Comparison of ENCODE assay signal across 1 cellular context in the genomic region with DNA sequence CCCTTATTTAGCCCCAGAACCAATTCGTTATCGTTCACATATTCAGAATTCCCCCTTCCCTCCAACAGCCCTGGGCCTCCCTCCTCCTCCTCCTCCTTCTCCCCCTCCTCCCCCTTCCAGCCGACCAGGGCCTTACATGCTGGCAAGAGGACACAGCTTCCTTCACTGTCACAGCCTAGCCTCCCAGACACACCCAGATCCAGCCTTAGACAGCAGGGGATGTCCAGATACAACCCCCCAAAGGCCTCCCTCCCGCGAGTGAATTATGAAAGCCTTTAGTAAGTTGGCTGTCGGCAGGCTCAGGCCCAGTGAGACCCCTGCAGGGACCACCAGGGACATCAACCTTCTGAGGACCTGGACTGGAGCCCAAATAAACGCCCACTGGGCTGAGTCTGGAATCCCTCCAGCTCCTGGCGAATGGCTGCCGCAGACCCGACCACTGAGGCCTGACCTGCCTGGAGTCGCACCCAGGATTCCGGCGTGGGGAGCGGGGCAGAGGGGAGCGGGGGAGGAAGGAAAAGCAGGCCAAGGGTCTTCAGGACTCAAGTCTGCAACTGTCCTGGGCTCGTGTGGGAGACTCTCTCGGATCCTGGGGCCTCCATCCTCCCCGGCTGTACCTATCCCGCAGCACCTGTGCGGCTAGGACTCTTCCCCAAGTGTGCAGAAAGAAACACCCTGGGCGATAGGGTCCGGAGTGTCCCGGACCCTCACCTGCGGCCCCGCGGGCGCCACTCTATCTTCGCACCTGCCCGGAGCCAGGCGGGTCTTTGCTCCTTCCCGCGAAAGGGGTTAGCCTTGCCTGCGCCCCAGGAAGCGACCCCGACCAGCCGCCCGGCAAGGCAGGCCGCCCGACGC.
TF ChIP-seq lines count a peak whose summit lies in the region.

No MANE protein-coding gene starts in this region.

TF ChIP-seq in GM23338, 12 proteins besides CTCF, POLR2A, EP300 and RAD21 (continued from another document):
- TF ChIP-seq, protein P1, sequence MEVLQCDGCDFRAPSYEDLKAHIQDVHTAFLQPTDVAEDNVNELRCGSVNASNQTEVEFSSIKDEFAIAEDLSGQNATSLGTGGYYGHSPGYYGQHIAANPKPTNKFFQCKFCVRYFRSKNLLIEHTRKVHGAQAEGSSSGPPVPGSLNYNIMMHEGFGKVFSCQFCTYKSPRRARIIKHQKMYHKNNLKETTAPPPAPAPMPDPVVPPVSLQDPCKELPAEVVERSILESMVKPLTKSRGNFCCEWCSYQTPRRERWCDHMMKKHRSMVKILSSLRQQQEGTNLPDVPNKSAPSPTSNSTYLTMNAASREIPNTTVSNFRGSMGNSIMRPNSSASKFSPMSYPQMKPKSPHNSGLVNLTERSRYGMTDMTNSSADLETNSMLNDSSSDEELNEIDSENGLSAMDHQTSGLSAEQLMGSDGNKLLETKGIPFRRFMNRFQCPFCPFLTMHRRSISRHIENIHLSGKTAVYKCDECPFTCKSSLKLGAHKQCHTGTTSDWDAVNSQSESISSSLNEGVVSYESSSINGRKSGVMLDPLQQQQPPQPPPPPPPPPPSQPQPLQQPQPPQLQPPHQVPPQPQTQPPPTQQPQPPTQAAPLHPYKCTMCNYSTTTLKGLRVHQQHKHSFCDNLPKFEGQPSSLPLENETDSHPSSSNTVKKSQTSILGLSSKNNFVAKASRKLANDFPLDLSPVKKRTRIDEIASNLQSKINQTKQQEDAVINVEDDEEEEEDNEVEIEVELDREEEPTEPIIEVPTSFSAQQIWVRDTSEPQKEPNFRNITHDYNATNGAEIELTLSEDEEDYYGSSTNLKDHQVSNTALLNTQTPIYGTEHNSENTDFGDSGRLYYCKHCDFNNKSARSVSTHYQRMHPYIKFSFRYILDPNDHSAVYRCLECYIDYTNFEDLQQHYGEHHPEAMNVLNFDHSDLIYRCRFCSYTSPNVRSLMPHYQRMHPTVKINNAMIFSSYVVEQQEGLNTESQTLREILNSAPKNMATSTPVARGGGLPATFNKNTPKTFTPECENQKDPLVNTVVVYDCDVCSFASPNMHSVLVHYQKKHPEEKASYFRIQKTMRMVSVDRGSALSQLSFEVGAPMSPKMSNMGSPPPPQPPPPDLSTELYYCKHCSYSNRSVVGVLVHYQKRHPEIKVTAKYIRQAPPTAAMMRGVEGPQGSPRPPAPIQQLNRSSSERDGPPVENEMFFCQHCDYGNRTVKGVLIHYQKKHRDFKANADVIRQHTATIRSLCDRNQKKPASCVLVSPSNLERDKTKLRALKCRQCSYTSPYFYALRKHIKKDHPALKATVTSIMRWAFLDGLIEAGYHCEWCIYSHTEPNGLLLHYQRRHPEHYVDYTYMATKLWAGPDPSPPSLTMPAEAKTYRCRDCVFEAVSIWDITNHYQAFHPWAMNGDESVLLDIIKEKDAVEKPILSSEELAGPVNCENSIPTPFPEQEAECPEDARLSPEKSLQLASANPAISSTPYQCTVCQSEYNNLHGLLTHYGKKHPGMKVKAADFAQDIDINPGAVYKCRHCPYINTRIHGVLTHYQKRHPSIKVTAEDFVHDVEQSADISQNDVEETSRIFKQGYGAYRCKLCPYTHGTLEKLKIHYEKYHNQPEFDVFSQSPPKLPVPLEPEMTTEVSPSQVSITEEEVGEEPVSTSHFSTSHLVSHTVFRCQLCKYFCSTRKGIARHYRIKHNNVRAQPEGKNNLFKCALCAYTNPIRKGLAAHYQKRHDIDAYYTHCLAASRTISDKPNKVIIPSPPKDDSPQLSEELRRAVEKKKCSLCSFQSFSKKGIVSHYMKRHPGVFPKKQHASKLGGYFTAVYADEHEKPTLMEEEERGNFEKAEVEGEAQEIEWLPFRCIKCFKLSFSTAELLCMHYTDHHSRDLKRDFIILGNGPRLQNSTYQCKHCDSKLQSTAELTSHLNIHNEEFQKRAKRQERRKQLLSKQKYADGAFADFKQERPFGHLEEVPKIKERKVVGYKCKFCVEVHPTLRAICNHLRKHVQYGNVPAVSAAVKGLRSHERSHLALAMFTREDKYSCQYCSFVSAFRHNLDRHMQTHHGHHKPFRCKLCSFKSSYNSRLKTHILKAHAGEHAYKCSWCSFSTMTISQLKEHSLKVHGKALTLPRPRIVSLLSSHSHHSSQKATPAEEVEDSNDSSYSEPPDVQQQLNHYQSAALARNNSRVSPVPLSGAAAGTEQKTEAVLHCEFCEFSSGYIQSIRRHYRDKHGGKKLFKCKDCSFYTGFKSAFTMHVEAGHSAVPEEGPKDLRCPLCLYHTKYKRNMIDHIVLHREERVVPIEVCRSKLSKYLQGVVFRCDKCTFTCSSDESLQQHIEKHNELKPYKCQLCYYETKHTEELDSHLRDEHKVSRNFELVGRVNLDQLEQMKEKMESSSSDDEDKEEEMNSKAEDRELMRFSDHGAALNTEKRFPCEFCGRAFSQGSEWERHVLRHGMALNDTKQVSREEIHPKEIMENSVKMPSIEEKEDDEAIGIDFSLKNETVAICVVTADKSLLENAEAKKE (CRISPR knock-in tag; IDR thresholded peaks at IDR 0.05), result no peak
- TF ChIP-seq ZNF114 (CRISPR knock-in tag; IDR thresholded peaks at IDR 0.05), result no peak
